Comparison of ENCODE assay signal across 28 cellular contexts in the genomic region with DNA sequence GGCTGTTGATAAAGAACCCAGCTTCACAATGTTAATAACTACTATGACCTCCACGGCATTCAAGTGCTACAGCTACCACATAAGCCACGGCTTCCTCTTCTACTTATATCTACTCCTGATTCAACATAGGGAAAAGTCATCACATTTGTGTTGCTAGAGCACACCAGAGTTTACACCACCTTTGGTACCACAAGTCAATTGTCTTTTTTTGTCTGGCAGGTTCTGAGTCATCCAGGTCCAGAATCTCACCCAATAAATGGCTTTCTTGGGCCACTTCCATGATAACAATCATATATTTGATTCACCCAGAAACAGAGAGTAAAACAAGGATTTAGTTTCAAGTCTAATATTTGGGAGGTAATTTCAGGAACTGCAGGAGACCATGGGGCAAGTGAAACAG.
"Had no signal": no experiment of that assay in that cellular context is flagged by ENCODE, and none has a peak within 500 bp of the region (broad histone marks: within the 10 kb centered on the region; RNA-seq: fewer than 3 reads in every experiment).

No MANE protein-coding gene starts in this region.

- H3K36me3 ChIP-seq: cardiac muscle cell, colonic mucosa, esophagus squamous epithelium had no signal

- H3K4me3 ChIP-seq: body of pancreas, cardiac muscle cell, colonic mucosa, esophagus squamous epithelium had no signal

- H3K36me3 Mint-ChIP-seq: activated naive CD8-positive, alpha-beta T cell had no signal

- H3K4me3 Mint-ChIP-seq: activated CD4-positive, alpha-beta memory T cell treated with anti-CD3 and anti-CD28 coated beads, Interleukin-2, amount 10 ng/mL, durations not matched to agents 7 days and 5 days; activated CD4-positive, alpha-beta T cell treated with anti-CD3 and anti-CD28 coated beads for 36 hours; activated CD4-positive, alpha-beta T cell treated with anti-CD3 and anti-CD28 coated beads, Interleukin-2, amount 10 ng/mL, durations not matched to agents 24 days and 14 days; activated naive CD8-positive, alpha-beta T cell; activated T-cell treated with anti-CD3 and anti-CD28 coated beads, Interleukin-2, amount 50 U/mL, for 4 hours; activated T-helper 17 cell treated with anti-CD3 and anti-CD28 coated beads, Interleukin-2, amount 50 U/mL, for 72 hours; T-helper 17 cell; T-helper 2 cell treated with Interferon-gamma antibody and Interleukin-4, amounts not matched to agents 5 μg/mL and 100 μg/mL, for 36 hours had no signal

- H3K27me3 Mint-ChIP-seq: activated CD4-positive, alpha-beta memory T cell treated with anti-CD3 and anti-CD28 coated beads, Interleukin-2, amount 10 ng/mL, durations not matched to agents 7 days and 5 days; activated CD4-positive, alpha-beta T cell treated with anti-CD3 and anti-CD28 coated beads for 36 hours; activated CD4-positive, alpha-beta T cell treated with anti-CD3 and anti-CD28 coated beads, Interleukin-2, amount 10 ng/mL, durations not matched to agents 24 days and 14 days had no signal

- H3K27ac ChIP-seq: body of pancreas, cardiac muscle cell, colonic mucosa, epithelial cell of prostate, esophagus squamous epithelium had no signal

- H3K27ac Mint-ChIP-seq: activated CD4-positive, alpha-beta memory T cell treated with anti-CD3 and anti-CD28 coated beads, Interleukin-2, amount 10 ng/mL, durations not matched to agents 7 days and 5 days; activated CD4-positive, alpha-beta T cell treated with anti-CD3 and anti-CD28 coated beads for 36 hours; activated CD4-positive, alpha-beta T cell treated with anti-CD3 and anti-CD28 coated beads, Interleukin-2, amount 10 ng/mL, durations not matched to agents 24 days and 14 days; activated naive CD8-positive, alpha-beta T cell; activated T-helper 17 cell treated with anti-CD3 and anti-CD28 coated beads, Interleukin-2, amount 50 U/mL, for 72 hours; T-helper 17 cell; T-helper 2 cell treated with Interferon-gamma antibody and Interleukin-4, amounts not matched to agents 5 μg/mL and 100 μg/mL, for 36 hours had no signal

- H3K9me3 Mint-ChIP-seq: activated CD4-positive, alpha-beta T cell treated with anti-CD3 and anti-CD28 coated beads, Interleukin-2, amount 10 ng/mL, durations not matched to agents 24 days and 14 days; activated T-helper 17 cell treated with anti-CD3 and anti-CD28 coated beads, Interleukin-2, amount 50 U/mL, for 72 hours; T-helper 2 cell treated with Interferon-gamma antibody and Interleukin-4, amounts not matched to agents 5 μg/mL and 100 μg/mL, for 36 hours had no signal

- H3K27me3 ChIP-seq: body of pancreas, cardiac muscle cell, colonic mucosa, esophagus squamous epithelium had no signal

- H3K9me3 ChIP-seq: body of pancreas, colonic mucosa, esophagus squamous epithelium had no signal

- ATAC-seq: activated CD4-positive, alpha-beta T cell treated with anti-CD3 and anti-CD28 coated beads for 36 hours; activated T-cell treated with anti-CD3 and anti-CD28 coated beads, Interleukin-2, amount 50 U/mL, for 4 hours; activated T-helper 17 cell treated with anti-CD3 and anti-CD28 coated beads, Interleukin-2, amount 50 U/mL, for 72 hours; body of pancreas; T-helper 17 cell had no signal

- H3K4me1 ChIP-seq: body of pancreas, colonic mucosa, esophagus squamous epithelium had no signal

- DNase-seq: activated CD4-positive, alpha-beta memory T cell treated with anti-CD3 and anti-CD28 coated beads, Interleukin-2, amount 10 ng/mL, durations not matched to agents 7 days and 5 days; activated CD4-positive, alpha-beta T cell treated with anti-CD3 and anti-CD28 coated beads for 36 hours; activated CD4-positive, alpha-beta T cell treated with anti-CD3 and anti-CD28 coated beads, Interleukin-2, amount 10 ng/mL, durations not matched to agents 24 days and 14 days; activated CD4-positive, CD25-positive, alpha-beta regulatory T cell; activated CD4-positive, CD25-positive, alpha-beta regulatory T cell treated with anti-CD3 and anti-CD28 coated beads, Interleukin-2, amount 50 U/mL, for 72 hours; activated effector memory CD4-positive, alpha-beta T cell treated with Interleukin-2 at 50 U/mL for 16 hours; activated gamma-delta T cell treated with Interleukin-2 at 50 U/mL for 16 hours; activated naive CD4-positive, alpha-beta T cell treated with anti-CD3 and anti-CD28 coated beads, Interleukin-2, amount 50 U/mL, for 16 hours; activated naive CD4-positive, alpha-beta T cell treated with Interleukin-2 at 50 U/mL for 16 hours; activated T-cell treated with anti-CD3 and anti-CD28 coated beads, Interleukin-2, amount 50 U/mL, for 4 hours; amniotic stem cell; anterior cingulate cortex; body of pancreas; central memory CD4-positive, alpha-beta T cell; cerebellar nuclear complex; colonic mucosa; effector CD8-positive, alpha-beta T cell; esophagus squamous epithelium; foreskin fibroblast; head of caudate nucleus; hippocampal formation; T-helper 17 cell; T1000 had no signal

- H3K4me1 Mint-ChIP-seq: activated CD4-positive, alpha-beta memory T cell treated with anti-CD3 and anti-CD28 coated beads, Interleukin-2, amount 10 ng/mL, durations not matched to agents 7 days and 5 days; activated CD4-positive, alpha-beta T cell treated with anti-CD3 and anti-CD28 coated beads for 36 hours; activated CD4-positive, alpha-beta T cell treated with anti-CD3 and anti-CD28 coated beads, Interleukin-2, amount 10 ng/mL, durations not matched to agents 24 days and 14 days; activated T-helper 17 cell treated with anti-CD3 and anti-CD28 coated beads, Interleukin-2, amount 50 U/mL, for 72 hours; T-helper 17 cell had no signal
